In the genomic region with DNA sequence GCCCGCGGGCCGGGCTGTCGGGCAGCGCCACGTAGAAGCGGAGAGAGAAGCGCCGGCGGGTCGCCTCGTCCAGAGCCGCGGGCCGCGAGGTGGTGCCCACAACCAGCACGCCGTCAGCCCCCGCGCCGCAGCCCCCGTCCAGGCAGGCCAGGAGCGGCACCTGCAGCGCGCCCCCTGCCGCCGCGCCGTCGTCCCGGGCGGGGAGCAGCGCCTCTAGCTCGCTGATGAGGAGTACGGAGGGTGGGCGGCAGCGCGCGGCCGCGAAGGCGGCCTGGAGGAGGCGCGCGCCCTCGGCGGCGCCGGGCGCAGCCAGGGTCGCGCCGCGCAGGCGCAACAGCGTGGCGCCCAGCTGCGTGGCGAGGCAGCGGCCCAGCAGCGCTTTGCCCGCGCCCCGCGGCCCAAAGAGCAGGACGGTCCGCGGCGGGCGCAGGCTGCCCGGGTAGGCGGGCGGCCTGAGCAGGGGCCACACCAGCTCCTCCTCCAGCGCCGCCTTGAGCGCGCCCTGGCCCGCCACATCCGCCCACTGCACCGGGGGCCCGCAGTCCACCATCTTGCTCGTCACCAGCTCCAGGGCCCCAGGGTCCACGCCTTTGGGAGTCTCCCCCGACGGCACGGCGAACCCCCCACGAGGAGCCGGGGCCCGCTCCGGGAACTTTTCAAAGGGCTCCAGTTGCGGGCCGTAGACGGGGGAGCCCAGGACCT, we compare ENCODE assay signal across 8 cellular contexts. TPM values are rescaled to one million over a fixed set of nuclear protein-coding genes. Genes with fewer than 3 reads are reported as not detected.
A peak's percentile ranks its signal among the peaks of the same experiment; 100 is the strongest.
DNase-seq lines count a peak whose midpoint lies in the region; ATAC-seq and TF ChIP-seq lines count a peak whose summit lies in the region.

No MANE protein-coding gene starts in this region.

- H3K9ac ChIP-seq in MM.1S (ENCODE audit: low read length), result no peak overlapping the region
- H3K9ac ChIP-seq in SK-N-SH, result peak overlapping the region; percentile 41; the same call in 1 of the 2 replicates

- peak; percentile 33 for TF ChIP-seq RAD21 in SK-N-SH (IDR thresholded peaks at IDR 0.05; ENCODE audit: low read length)

- no peak overlapping the region for H3K27ac ChIP-seq in MM.1S (ENCODE audit: low read length)
- peak overlapping the region in 1 of 2 experiments; percentile 43; a peak in 1 of 4 replicates for H3K27ac ChIP-seq in SK-N-SH (ENCODE audit: low read depth in 2 of 2, low read length in 1 of 2)

- H3K79me2 ChIP-seq in MM.1S (ENCODE audit: low read length) (no peaks in the 10 kb centered on the region), SK-N-SH (ENCODE audit: insufficient read depth) (no peaks in the 10 kb centered on the region)

- ATAC-seq in GM18511 (IDR thresholded peaks at IDR 0.05; ENCODE audit: unreplicated experiment) (no peak), HG03342 (IDR thresholded peaks at IDR 0.05; ENCODE audit: unreplicated experiment) (no peak)

- CTCF ChIA-PET in SK-N-SH (lab: Yijun Ruan, JAX), result interaction anchor here (0.6 to 11.3 kb wide), 33 partner anchors 9 to 538 kb away, joined by 3 to 194 read pairs (median 4); a partner anchor contains a TSS

- H3K36me3 ChIP-seq in MM.1S (replicated peaks; ENCODE audit: insufficient read depth, low read length) (no peaks in the 10 kb centered on the region), SK-N-SH (replicated peaks in 1 of 2; ENCODE audit: control insufficient read depth in 1 of 2, insufficient read depth in 2 of 2, low read length in 1 of 2) (no peaks in the 10 kb centered on the region)

- peak overlapping the region; percentile 27; the same call in 1 of the 2 replicates for H3K4me2 ChIP-seq in MM.1S (ENCODE audit: low read depth, low read length)
- peak overlapping the region; percentile 77 for H3K4me2 ChIP-seq in SK-N-SH

- H3K27me3 ChIP-seq in MM.1S (replicated peaks; ENCODE audit: insufficient read depth, low read length) (peaks cover 64% of the 10 kb centered on the region), SK-N-SH (ENCODE audit: insufficient read depth) (no peaks in the 10 kb centered on the region)

- no peak for TF ChIP-seq EP300 in SK-N-SH (IDR thresholded peaks at IDR 0.05; ENCODE audit: borderline replicate concordance in 1 of 2, low read depth in 1 of 2, low read length in 1 of 2)

- H3K4me1 ChIP-seq in MM.1S (ENCODE audit: low read length) (no peaks in the 10 kb centered on the region), SK-N-SH (ENCODE audit: control insufficient read depth in 1 of 2, insufficient read depth in 2 of 2, low read depth in 1 of 2, low read length in 1 of 2) (peaks cover 12 to 23% of the 10 kb centered on the region in 2 experiments; a peak in 3 of 4 replicates)

- H3F3A ChIP-seq in MM.1S (ENCODE audit: insufficient read depth, low read length), result no peaks in the 10 kb centered on the region
- H3F3A ChIP-seq in SK-N-SH (replicated peaks; ENCODE audit: insufficient read depth), result peaks cover 23% of the 10 kb centered on the region

- peak; percentile 82 for DNase-seq in COLO668 (lab: John Stamatoyannopoulos, UW; ENCODE audit: unreplicated experiment)
- DNase-seq in MM.1S, result no peak
- peak; percentile 97 for DNase-seq in SK-N-SH
- peak; percentile 75 for DNase-seq in activated naive CD8-positive, alpha-beta T cell treated with anti-CD3 and anti-CD28 coated beads, Interleukin-2, amount 50 U/mL, for 16 hours (ENCODE audit: low read depth, low spot score)
- peak; percentile 70 to 78 for DNase-seq in stimulated activated CD4-positive, alpha-beta T cell treated with anti-CD3 and anti-CD28 coated beads, Interleukin-15, amount 100 ng/mL, for 48 hours (ENCODE audit: low read depth in 2 of 2)

- 13% methylated on average over 17 of the region's 94 CpGs for WGBS in SK-N-SH (ENCODE audit: low lambda C conversion rate)

- POLR2A ChIA-PET in SK-N-SH (lab: Yijun Ruan, JAX), result interaction anchor here (0.8 to 1.4 kb wide), 3 partner anchors 16 to 230 kb away, joined by 3 to 5 read pairs (median 3); a partner anchor contains a TSS

- no peaks in the 10 kb centered on the region for H4K20me1 ChIP-seq in MM.1S (ENCODE audit: insufficient read depth, low read length)
- no peaks in the 10 kb centered on the region for H4K20me1 ChIP-seq in SK-N-SH (ENCODE audit: insufficient read depth)

- H3K9me2 ChIP-seq in MM.1S (replicated peaks; ENCODE audit: insufficient read depth, low read length) (no peaks in the 10 kb centered on the region), SK-N-SH (no peaks in the 10 kb centered on the region)

- H3K9me3 ChIP-seq in MM.1S (replicated peaks; ENCODE audit: insufficient read depth, low read length) (no peaks in the 10 kb centered on the region), SK-N-SH (no peaks in the 10 kb centered on the region)

- H2AFZ ChIP-seq in MM.1S (ENCODE audit: low read length) (no peak overlapping the region), SK-N-SH (ENCODE audit: low read depth) (peak overlapping the region; percentile 81; the same call in 1 of the 2 replicates)

- TF ChIP-seq CTCF in MM.1S (IDR thresholded peaks at IDR 0.05; ENCODE audit: low read length) (no peak), SK-N-SH (IDR thresholded peaks at IDR 0.05) (peak; percentile 23)

- H3K4me3 ChIP-seq in MM.1S (ENCODE audit: low read length) (no peak overlapping the region), SK-N-SH (ENCODE audit: low read depth in 2 of 2, low read length in 1 of 2) (peak overlapping the region; percentile 50 to 60; a peak in 3 of 4 replicates), iPS-11a (ENCODE audit: low read depth, low read length) (peak overlapping the region; percentile 73)

TF ChIP-seq in SK-N-SH, 30 proteins besides CTCF, POLR2A, EP300 and RAD21 (continues in another document):
- TF ChIP-seq SMC3 (IDR thresholded peaks at IDR 0.05; ENCODE audit: low read depth, low read length), result peak; percentile 22; the same call in 1 of the 2 replicates
- TF ChIP-seq CHD2 (IDR thresholded peaks at IDR 0.05; ENCODE audit: low read length, partially characterized antibody), result no peak
- TF ChIP-seq, protein P1, sequence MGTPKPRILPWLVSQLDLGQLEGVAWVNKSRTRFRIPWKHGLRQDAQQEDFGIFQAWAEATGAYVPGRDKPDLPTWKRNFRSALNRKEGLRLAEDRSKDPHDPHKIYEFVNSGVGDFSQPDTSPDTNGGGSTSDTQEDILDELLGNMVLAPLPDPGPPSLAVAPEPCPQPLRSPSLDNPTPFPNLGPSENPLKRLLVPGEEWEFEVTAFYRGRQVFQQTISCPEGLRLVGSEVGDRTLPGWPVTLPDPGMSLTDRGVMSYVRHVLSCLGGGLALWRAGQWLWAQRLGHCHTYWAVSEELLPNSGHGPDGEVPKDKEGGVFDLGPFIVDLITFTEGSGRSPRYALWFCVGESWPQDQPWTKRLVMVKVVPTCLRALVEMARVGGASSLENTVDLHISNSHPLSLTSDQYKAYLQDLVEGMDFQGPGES (IDR thresholded peaks at IDR 0.05; ENCODE audit: low read depth, low read length), result no peak
- no peak for TF ChIP-seq TEAD4 (IDR thresholded peaks at IDR 0.05; ENCODE audit: borderline replicate concordance, insufficient read depth)
- no peak for TF ChIP-seq RCOR1 (IDR thresholded peaks at IDR 0.05; ENCODE audit: low read length)
- TF ChIP-seq FOXM1 (IDR thresholded peaks at IDR 0.05; ENCODE audit: low read depth), result no peak
- TF ChIP-seq, protein P2, sequence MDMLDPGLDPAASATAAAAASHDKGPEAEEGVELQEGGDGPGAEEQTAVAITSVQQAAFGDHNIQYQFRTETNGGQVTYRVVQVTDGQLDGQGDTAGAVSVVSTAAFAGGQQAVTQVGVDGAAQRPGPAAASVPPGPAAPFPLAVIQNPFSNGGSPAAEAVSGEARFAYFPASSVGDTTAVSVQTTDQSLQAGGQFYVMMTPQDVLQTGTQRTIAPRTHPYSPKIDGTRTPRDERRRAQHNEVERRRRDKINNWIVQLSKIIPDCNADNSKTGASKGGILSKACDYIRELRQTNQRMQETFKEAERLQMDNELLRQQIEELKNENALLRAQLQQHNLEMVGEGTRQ (IDR thresholded peaks at IDR 0.05; ENCODE audit: borderline replicate concordance, low read depth, low read length), result no peak
- TF ChIP-seq, protein P3, sequence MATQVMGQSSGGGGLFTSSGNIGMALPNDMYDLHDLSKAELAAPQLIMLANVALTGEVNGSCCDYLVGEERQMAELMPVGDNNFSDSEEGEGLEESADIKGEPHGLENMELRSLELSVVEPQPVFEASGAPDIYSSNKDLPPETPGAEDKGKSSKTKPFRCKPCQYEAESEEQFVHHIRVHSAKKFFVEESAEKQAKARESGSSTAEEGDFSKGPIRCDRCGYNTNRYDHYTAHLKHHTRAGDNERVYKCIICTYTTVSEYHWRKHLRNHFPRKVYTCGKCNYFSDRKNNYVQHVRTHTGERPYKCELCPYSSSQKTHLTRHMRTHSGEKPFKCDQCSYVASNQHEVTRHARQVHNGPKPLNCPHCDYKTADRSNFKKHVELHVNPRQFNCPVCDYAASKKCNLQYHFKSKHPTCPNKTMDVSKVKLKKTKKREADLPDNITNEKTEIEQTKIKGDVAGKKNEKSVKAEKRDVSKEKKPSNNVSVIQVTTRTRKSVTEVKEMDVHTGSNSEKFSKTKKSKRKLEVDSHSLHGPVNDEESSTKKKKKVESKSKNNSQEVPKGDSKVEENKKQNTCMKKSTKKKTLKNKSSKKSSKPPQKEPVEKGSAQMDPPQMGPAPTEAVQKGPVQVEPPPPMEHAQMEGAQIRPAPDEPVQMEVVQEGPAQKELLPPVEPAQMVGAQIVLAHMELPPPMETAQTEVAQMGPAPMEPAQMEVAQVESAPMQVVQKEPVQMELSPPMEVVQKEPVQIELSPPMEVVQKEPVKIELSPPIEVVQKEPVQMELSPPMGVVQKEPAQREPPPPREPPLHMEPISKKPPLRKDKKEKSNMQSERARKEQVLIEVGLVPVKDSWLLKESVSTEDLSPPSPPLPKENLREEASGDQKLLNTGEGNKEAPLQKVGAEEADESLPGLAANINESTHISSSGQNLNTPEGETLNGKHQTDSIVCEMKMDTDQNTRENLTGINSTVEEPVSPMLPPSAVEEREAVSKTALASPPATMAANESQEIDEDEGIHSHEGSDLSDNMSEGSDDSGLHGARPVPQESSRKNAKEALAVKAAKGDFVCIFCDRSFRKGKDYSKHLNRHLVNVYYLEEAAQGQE (IDR thresholded peaks at IDR 0.05; ENCODE audit: low read depth, low read length), result no peak
- TF ChIP-seq RFX5 (IDR thresholded peaks at IDR 0.05; ENCODE audit: low read length), result no peak
- TF ChIP-seq, protein P4, sequence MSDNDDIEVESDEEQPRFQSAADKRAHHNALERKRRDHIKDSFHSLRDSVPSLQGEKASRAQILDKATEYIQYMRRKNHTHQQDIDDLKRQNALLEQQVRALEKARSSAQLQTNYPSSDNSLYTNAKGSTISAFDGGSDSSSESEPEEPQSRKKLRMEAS (IDR thresholded peaks at IDR 0.05; ENCODE audit: low read depth), result 0 out of 2 replicates have a peak, but pooled peaks have one; percentile 6
- TF ChIP-seq RXRA (IDR thresholded peaks at IDR 0.05; ENCODE audit: borderline replicate concordance, low read depth), result no peak
- TF ChIP-seq MEF2A (IDR thresholded peaks at IDR 0.05; ENCODE audit: borderline replicate concordance, low read depth), result no peak
- TF ChIP-seq TAF1 (IDR thresholded peaks at IDR 0.05; ENCODE audit: borderline replicate concordance, low read depth, low read length), result no peak
- TF ChIP-seq GATA2 (CRISPR knock-in tag; IDR thresholded peaks at IDR 0.05), result no peak

RNA-seq across cellular contexts. Expression of a gene that starts 27.6 kb away (rescaled TPM):
- polyA plus RNA-seq in SK-N-SH (2012; rRNA removed), result 0.05 and 0.08 TPM in 2 replicates
- polyA plus RNA-seq in SK-N-SH (2012; cell fraction: cytosol; rRNA removed), result 0.03 and 0.05 TPM in 2 replicates
- 0.46 and 0.58 TPM in 2 replicates for polyA plus RNA-seq in SK-N-SH (2012; cell fraction: nucleus; rRNA removed)
